Comparison of ENCODE assay signal across 24 cellular contexts in the genomic region with DNA sequence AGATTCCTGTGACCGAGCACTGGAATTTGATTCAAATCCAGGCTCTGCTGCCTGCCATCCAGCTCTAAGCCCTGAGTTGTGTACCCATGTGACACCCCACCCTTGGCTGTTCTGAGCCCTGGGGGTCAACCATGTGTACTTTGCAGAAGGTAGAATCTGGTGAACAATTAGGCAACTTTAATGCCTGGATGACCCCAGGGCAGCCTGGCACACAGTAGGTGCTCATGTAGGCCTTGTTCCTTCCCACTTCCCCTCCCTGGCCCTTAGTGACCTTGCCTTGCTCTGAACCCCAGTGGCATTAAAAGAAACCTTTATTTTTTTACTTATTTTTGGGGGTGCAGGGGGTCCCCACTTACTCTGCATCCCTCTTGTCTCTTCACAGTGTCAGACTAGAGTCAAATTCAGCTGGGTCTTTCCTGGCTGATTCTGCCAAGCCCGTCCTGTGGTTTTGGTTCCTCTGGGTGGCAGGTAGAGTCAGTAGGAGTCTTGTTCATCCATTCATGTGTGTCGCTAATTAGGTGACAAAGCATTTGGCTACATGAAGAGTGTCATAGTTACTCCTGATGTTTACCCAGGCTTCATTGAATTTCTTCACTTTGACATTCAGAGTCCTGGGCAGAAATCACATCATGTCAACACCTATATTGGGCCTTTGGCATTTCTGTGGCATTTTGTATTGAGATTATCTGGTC.
"Had no signal": no experiment of that assay in that cellular context is flagged by ENCODE, and none has a peak within 500 bp of the region (broad histone marks: within the 10 kb centered on the region; RNA-seq: fewer than 3 reads in every experiment).

No MANE protein-coding gene starts in this region.

- H3K4me3 ChIP-seq: heart left ventricle, mucosa of descending colon, psoas muscle, stomach, thoracic aorta, transverse colon had no signal

- H3K9me3 ChIP-seq: heart left ventricle, mucosa of descending colon, psoas muscle, spleen, stomach, thoracic aorta, transverse colon had no signal

- H3K27ac ChIP-seq: foreskin keratinocyte, psoas muscle, thoracic aorta had no signal

- H3K27me3 ChIP-seq: spleen had no signal

- H3K4me1 ChIP-seq: foreskin keratinocyte, psoas muscle, transverse colon had no signal

- DNase-seq: cerebellar nuclear complex; endodermal cell; erythroblast; foreskin keratinocyte; heart left ventricle; hippocampal formation; kidney glomerular epithelial cell; mucosa of descending colon; psoas muscle; retina; spleen; stimulated activated CD4-positive, alpha-beta T cell treated with anti-CD3 and anti-CD28 coated beads, Interleukin-15, amount 100 ng/mL, for 24 hours; stimulated activated CD4-positive, alpha-beta T cell treated with anti-CD3 and anti-CD28 coated beads, Interleukin-1b, Interleukin-23, amount 100 ng/mL, for 48 hours; stimulated activated CD4-positive, alpha-beta T cell treated with anti-CD3 and anti-CD28 coated beads, Interleukin-4, amount 100 ng/mL, for 24 hours; stimulated activated naive CD4-positive, alpha-beta T cell; stomach; substantia nigra; transverse colon had no signal

- ATAC-seq: foreskin keratinocyte, heart left ventricle, mucosa of descending colon, psoas muscle, sciatic nerve had no signal

- H3K36me3 ChIP-seq: stomach, thoracic aorta, transverse colon had no signal

- H3K27ac Mint-ChIP-seq: dendritic cell treated with granulocyte-macrophage colony-stimulating factor and Interleukin-4, amounts not matched to agents 40 ng/mL and 50 ng/mL, for 4 days; endodermal cell; nephron had no signal

- H3K9me3 Mint-ChIP-seq: dendritic cell treated with granulocyte-macrophage colony-stimulating factor and Interleukin-4, amounts not matched to agents 40 ng/mL and 50 ng/mL, for 4 days; endodermal cell; nephron had no signal

- FAIRE-seq: colon, islet of Langerhans had no signal

- H3K27me3 Mint-ChIP-seq: dendritic cell treated with granulocyte-macrophage colony-stimulating factor and Interleukin-4, amounts not matched to agents 40 ng/mL and 50 ng/mL, for 4 days had no signal

- H3K4me3 Mint-ChIP-seq: dendritic cell treated with granulocyte-macrophage colony-stimulating factor and Interleukin-4, amounts not matched to agents 40 ng/mL and 50 ng/mL, for 4 days; endodermal cell; nephron had no signal
